Comparison of ENCODE assay signal across 17 cellular contexts in the genomic region with DNA sequence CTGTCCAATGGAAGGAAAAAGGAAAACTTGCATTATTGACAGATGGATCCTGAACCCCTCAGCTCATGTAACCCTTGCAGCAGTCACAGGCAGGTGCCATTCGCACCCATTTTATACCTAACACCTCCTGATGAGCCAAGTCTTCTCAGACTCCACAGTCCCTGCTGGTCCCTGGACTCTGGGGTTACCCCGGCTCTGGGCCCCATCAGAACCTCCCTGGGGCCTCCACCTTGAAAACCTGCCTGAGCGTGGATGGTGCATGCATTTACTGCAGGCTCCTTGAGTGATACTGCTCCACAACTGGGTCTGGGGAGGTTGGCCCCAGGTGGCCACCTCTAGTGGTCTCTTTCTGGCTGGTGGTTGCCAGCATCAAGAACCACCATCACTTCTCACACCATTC.
"Had no signal": no experiment of that assay in that cellular context is flagged by ENCODE, and none has a peak within 500 bp of the region (broad histone marks: within the 10 kb centered on the region; RNA-seq: fewer than 3 reads in every experiment).

No MANE protein-coding gene starts in this region.

- DNase-seq: activated CD4-positive, alpha-beta memory T cell treated with anti-CD3 and anti-CD28 coated beads, Interleukin-2, amount 10 ng/mL, durations not matched to agents 7 days and 5 days; activated CD4-positive, alpha-beta T cell treated with anti-CD3 and anti-CD28 coated beads, Interleukin-2, amount 10 ng/mL, durations not matched to agents 24 days and 14 days; colonic mucosa; esophagus squamous epithelium; hypothalamus; left ventricle myocardium superior; stimulated activated CD4-positive, alpha-beta T cell treated with anti-CD3 and anti-CD28 coated beads, Interleukin-12 subunit alpha, Interleukin-12 subunit beta, amount 100 ng/mL, for 4 hours; stomach; trophoblast cell had no signal

- H3K9me3 Mint-ChIP-seq: activated CD4-positive, alpha-beta memory T cell treated with anti-CD3 and anti-CD28 coated beads, Interleukin-2, amount 10 ng/mL, durations not matched to agents 7 days and 5 days; activated CD4-positive, alpha-beta T cell treated with anti-CD3 and anti-CD28 coated beads, Interleukin-2, amount 10 ng/mL, durations not matched to agents 24 days and 14 days; activated naive CD4-positive, alpha-beta T cell treated with anti-CD3 and anti-CD28 coated beads, Interleukin-2, amount 50 U/mL, for 72 hours; central memory CD8-positive, alpha-beta T cell; natural killer cell treated with Interleukin-12 subunit alpha and Interleukin-12 subunit beta and Interleukin-15 and Interleukin-18, amount 100 ng/mL, for 72 hours; stimulated activated effector memory CD8-positive, alpha-beta T cell treated with anti-CD3 and anti-CD28 coated beads, Interleukin-12 subunit alpha, Interleukin-12 subunit beta, amount 100 ng/mL, for 72 hours had no signal

- H3K4me3 ChIP-seq: colonic mucosa, esophagus squamous epithelium, gastrocnemius medialis, prostate gland, stomach, vagina had no signal

- H3K36me3 Mint-ChIP-seq: activated naive CD4-positive, alpha-beta T cell treated with anti-CD3 and anti-CD28 coated beads, Interleukin-2, amount 50 U/mL, for 72 hours; natural killer cell treated with Interleukin-12 subunit alpha and Interleukin-12 subunit beta and Interleukin-15 and Interleukin-18, amount 100 ng/mL, for 72 hours had no signal

- H3K27me3 Mint-ChIP-seq: activated CD4-positive, alpha-beta memory T cell treated with anti-CD3 and anti-CD28 coated beads, Interleukin-2, amount 10 ng/mL, durations not matched to agents 7 days and 5 days; activated CD4-positive, alpha-beta T cell treated with anti-CD3 and anti-CD28 coated beads, Interleukin-2, amount 10 ng/mL, durations not matched to agents 24 days and 14 days; natural killer cell treated with Interleukin-12 subunit alpha and Interleukin-12 subunit beta and Interleukin-15 and Interleukin-18, amount 100 ng/mL, for 72 hours had no signal

- ATAC-seq: activated CD4-positive, CD25-positive, alpha-beta regulatory T cell treated with anti-CD3 and anti-CD28 coated beads, Interleukin-2, amount 50 U/mL, for 24 hours; activated naive CD4-positive, alpha-beta T cell treated with anti-CD3 and anti-CD28 coated beads, Interleukin-2, amount 50 U/mL, for 72 hours; gastrocnemius medialis; left ventricle myocardium superior; natural killer cell treated with Interleukin-12 subunit alpha and Interleukin-12 subunit beta and Interleukin-15 and Interleukin-18, amount 100 ng/mL, for 72 hours; stimulated activated effector memory CD8-positive, alpha-beta T cell treated with anti-CD3 and anti-CD28 coated beads, Interleukin-12 subunit alpha, Interleukin-12 subunit beta, amount 100 ng/mL, for 72 hours had no signal

- H3K36me3 ChIP-seq: colonic mucosa, esophagus squamous epithelium, gastrocnemius medialis, prostate gland, stomach, vagina had no signal

- H3K4me1 ChIP-seq: colonic mucosa, prostate gland, stomach, vagina had no signal

- H3K27me3 ChIP-seq: colonic mucosa, esophagus squamous epithelium, gastrocnemius medialis, stomach, vagina had no signal

- H3K4me3 Mint-ChIP-seq: activated CD4-positive, alpha-beta memory T cell treated with anti-CD3 and anti-CD28 coated beads, Interleukin-2, amount 10 ng/mL, durations not matched to agents 7 days and 5 days; activated CD4-positive, alpha-beta T cell treated with anti-CD3 and anti-CD28 coated beads, Interleukin-2, amount 10 ng/mL, durations not matched to agents 24 days and 14 days; central memory CD8-positive, alpha-beta T cell; natural killer cell treated with Interleukin-12 subunit alpha and Interleukin-12 subunit beta and Interleukin-15 and Interleukin-18, amount 100 ng/mL, for 72 hours; stimulated activated effector memory CD8-positive, alpha-beta T cell treated with anti-CD3 and anti-CD28 coated beads, Interleukin-12 subunit alpha, Interleukin-12 subunit beta, amount 100 ng/mL, for 72 hours had no signal

- H3K4me1 Mint-ChIP-seq: central memory CD8-positive, alpha-beta T cell had no signal

- H3K27ac Mint-ChIP-seq: activated CD4-positive, alpha-beta memory T cell treated with anti-CD3 and anti-CD28 coated beads, Interleukin-2, amount 10 ng/mL, durations not matched to agents 7 days and 5 days; activated CD4-positive, alpha-beta T cell treated with anti-CD3 and anti-CD28 coated beads, Interleukin-2, amount 10 ng/mL, durations not matched to agents 24 days and 14 days; natural killer cell treated with Interleukin-12 subunit alpha and Interleukin-12 subunit beta and Interleukin-15 and Interleukin-18, amount 100 ng/mL, for 72 hours had no signal

- H3K9me3 ChIP-seq: colonic mucosa, esophagus squamous epithelium, gastrocnemius medialis, prostate gland, stomach, vagina had no signal
